In the genomic region with DNA sequence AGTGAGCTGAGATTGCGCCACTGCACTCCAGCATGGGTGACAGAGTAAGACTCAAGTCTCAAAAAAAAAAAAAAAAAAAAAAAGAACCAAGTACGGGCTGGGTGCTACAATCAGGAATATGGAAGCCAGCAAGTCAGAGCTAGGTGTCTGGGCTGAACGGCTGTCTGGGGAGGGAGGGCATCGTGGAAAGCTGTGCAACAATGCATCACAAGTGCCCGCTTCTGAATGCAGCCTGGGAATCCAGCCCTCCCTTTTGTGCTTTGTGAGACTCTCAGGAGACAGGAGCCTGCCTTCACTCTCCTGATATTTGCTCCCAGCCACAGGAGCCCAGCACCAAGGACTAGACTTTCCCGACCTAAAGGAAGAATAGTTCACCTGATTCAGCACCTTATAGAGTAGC, we compare ENCODE assay signal across 19 cellular contexts.
DNase-seq lines count a peak whose midpoint lies in the region; ATAC-seq, FAIRE-seq and TF ChIP-seq lines count a peak whose summit lies in the region.
"Had no signal": no experiment of that assay in that cellular context is flagged by ENCODE, and none has a peak within 500 bp of the region (broad histone marks: within the 10 kb centered on the region; RNA-seq: fewer than 3 reads in every experiment).

No MANE protein-coding gene starts in this region.

- H3K9ac ChIP-seq in kidney (ENCODE audit: low read length in 2 of 2), result no peak overlapping the region
- H3K9ac ChIP-seq: GM23248 had no signal

- H3K27ac ChIP-seq in kidney (ENCODE audit: low read depth in 2 of 2, low read length in 2 of 2), result no peak overlapping the region
- no peak overlapping the region for H3K27ac ChIP-seq in upper lobe of right lung
- no peak overlapping the region for H3K27ac ChIP-seq in uterus
- H3K27ac ChIP-seq: GM23248 had no signal

- no peak overlapping the region for H3K4me3 ChIP-seq in kidney (ENCODE audit: low read length in 2 of 2)
- no peak overlapping the region for H3K4me3 ChIP-seq in upper lobe of right lung
- no peak overlapping the region for H3K4me3 ChIP-seq in uterus
- H3K4me3 ChIP-seq: GM12878, GM23248 had no signal

- DNase-seq in kidney, result peak; percentile 46
- DNase-seq in posterior vena cava (ENCODE audit: low spot score), result peak; percentile 37
- DNase-seq in upper lobe of right lung, result peak; percentile 31
- no peak for DNase-seq in uterus
- DNase-seq in RPMI8226, result no peak
- DNase-seq: C1 segment of cervical spinal cord; Caco-2; CD4-positive, alpha-beta memory T cell; DMS153; DMS79; EL; GDM1; GM23248; H7 had no signal

- TF ChIP-seq POLR2A in uterus (IDR thresholded peaks at IDR 0.05), result no peak

- H3K4me1 ChIP-seq in kidney (ENCODE audit: control insufficient read depth in 1 of 2, insufficient read depth in 1 of 2, low read depth in 1 of 2, low read length in 2 of 2) (peaks cover 3 to 6% of the 10 kb centered on the region in 2 donors), upper lobe of right lung (peaks cover under 1% of the 10 kb centered on the region), uterus (no peaks in the 10 kb centered on the region)
- H3K4me1 ChIP-seq: Caco-2 had no signal

- intact Hi-C loops in kidney (cut with DNase I), result no loop called here
- intact Hi-C loops in posterior vena cava (cut with DNase I), result loop anchor here in 1 of 2 donors (1.0 kb wide), 1 partner anchor 10 kb away; no protein-coding TSS in a partner anchor
- intact Hi-C loops in upper lobe of right lung (cut with DNase I), result no loop called here
- intact Hi-C loops in uterus (cut with DNase I; ENCODE audit: low total_unique reads), result no loop called here

- H3K36me3 ChIP-seq in kidney (ENCODE audit: control insufficient read depth in 1 of 2, insufficient read depth in 2 of 2, low read length in 2 of 2) (no peaks in the 10 kb centered on the region), upper lobe of right lung (no peaks in the 10 kb centered on the region), uterus (no peaks in the 10 kb centered on the region)

- ATAC-seq in upper lobe of right lung (no peak), HG03342 (IDR thresholded peaks at IDR 0.05; ENCODE audit: unreplicated experiment) (no peak)
- ATAC-seq: GM12878, HCT116 had no signal

- no peak for TF ChIP-seq CTCF in kidney (IDR thresholded peaks at IDR 0.05; ENCODE audit: borderline replicate concordance, extremely low read depth, insufficient read depth)
- no peak for TF ChIP-seq CTCF in upper lobe of right lung (IDR thresholded peaks at IDR 0.05)
- no peak for TF ChIP-seq CTCF in uterus (IDR thresholded peaks at IDR 0.05)

- H3K9me3 ChIP-seq in kidney (ENCODE audit: control insufficient read depth in 1 of 2, low read length in 2 of 2), result no peaks in the 10 kb centered on the region
- no peaks in the 10 kb centered on the region for H3K9me3 ChIP-seq in upper lobe of right lung
- no peaks in the 10 kb centered on the region for H3K9me3 ChIP-seq in uterus
- H3K9me3 ChIP-seq: Caco-2 had no signal

- no peaks in the 10 kb centered on the region for H3K27me3 ChIP-seq in upper lobe of right lung
- H3K27me3 ChIP-seq in uterus, result no peaks in the 10 kb centered on the region

- no peak for FAIRE-seq in kidney (lab: Jason Lieb, UNC)
- FAIRE-seq: GM12878, GM19239, H1 had no signal

Comparison
In these comparisons a context has a peak if more than half of its experiments do, and no peak if none do; other contexts are left out.
1. DNase-seq: peak in kidney (single experiment), posterior vena cava (single experiment) and upper lobe of right lung (single experiment); none in uterus (0 of 2) and RPMI8226 (single experiment).